In the genomic region with DNA sequence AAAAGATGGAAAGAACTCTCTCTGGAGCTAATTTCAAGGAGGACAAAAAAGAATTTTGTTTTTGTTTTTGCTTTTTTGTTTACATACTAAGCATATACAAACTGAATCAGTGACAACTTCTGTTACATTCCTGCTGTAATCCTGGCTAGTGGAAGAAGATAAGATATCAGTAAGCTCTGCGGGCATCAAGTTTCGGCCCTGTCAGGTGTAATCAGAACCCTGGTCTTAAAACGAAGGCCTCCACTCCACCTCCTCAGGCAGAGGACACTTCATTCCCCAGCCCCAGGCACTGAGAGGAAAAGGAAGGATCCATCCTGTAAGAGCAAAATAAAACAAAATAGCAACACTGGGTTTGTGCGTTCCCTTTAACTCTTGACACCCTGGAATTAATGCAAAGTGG, we compare ENCODE assay signal across 10 cellular contexts.
DNase-seq lines count a peak whose midpoint lies in the region; ATAC-seq and TF ChIP-seq lines count a peak whose summit lies in the region.
"Had no signal": no experiment of that assay in that cellular context is flagged by ENCODE, and none has a peak within 500 bp of the region (broad histone marks: within the 10 kb centered on the region; RNA-seq: fewer than 3 reads in every experiment).

No MANE protein-coding gene starts in this region.

- POLR2A ChIA-PET in RWPE1 (lab: Yijun Ruan, JAX; ENCODE audit: low non-redundant PET) = no interaction called here

- CTCF ChIA-PET in RWPE1 (lab: Yijun Ruan, JAX) = interaction anchor here (0.6 to 1.7 kb wide), 2 partner anchors 10 to 148 kb away, joined by 5 to 17 read pairs; no protein-coding TSS in a partner anchor

- no peaks in the 10 kb centered on the region for H4K20me1 ChIP-seq in fibroblast of lung (ENCODE audit: control insufficient read depth, extremely low read depth, insufficient read depth, low read length)

- H2AFZ ChIP-seq in fibroblast of lung (ENCODE audit: low read length) = no peak overlapping the region

- H3K9me3 ChIP-seq in fibroblast of lung (ENCODE audit: control insufficient read depth, insufficient read depth, low read depth, low read length) (no peaks in the 10 kb centered on the region), psoas muscle (no peaks in the 10 kb centered on the region)

- WGBS in psoas muscle, 3 donors = 8 to 20% (median 20%) methylated on average over 4 of the region's 4 CpGs
- 41 to 46% methylated on average over 4 of the region's 4 CpGs for WGBS in lower leg skin, 2 donors

- H3K4me1 ChIP-seq in fibroblast of lung (ENCODE audit: control insufficient read depth, extremely low read depth, insufficient read depth, low read length) (peaks cover 21% of the 10 kb centered on the region), psoas muscle (peaks cover 35% of the 10 kb centered on the region)

- peak overlapping the region; percentile 42 for H3K4me2 ChIP-seq in fibroblast of lung (ENCODE audit: extremely low read depth, insufficient read depth, low read length)

- H3K27me3 ChIP-seq in fibroblast of lung (ENCODE audit: control insufficient read depth, insufficient read depth, low read length) (no peaks in the 10 kb centered on the region), psoas muscle (ENCODE audit: insufficient read depth in 3 of 3, low read length in 2 of 3) (no peaks in the 10 kb centered on the region)

- H3K4me3 ChIP-seq in fibroblast of lung (replicated peaks in 1 of 4; ENCODE audit: control extremely low read depth in 1 of 4, insufficient read depth in 1 of 4, low read depth in 3 of 4, low read length in 4 of 4) (no peak overlapping the region), psoas muscle (no peak overlapping the region), lower leg skin (ENCODE audit: low read depth, poor library complexity, severe bottlenecking) (no peak overlapping the region)

- DNase-seq in EL (peak; percentile 37), RWPE1 (ENCODE audit: low spot score) (no peak), fibroblast of lung (ENCODE audit: low read depth in 2 of 2) (no peak), psoas muscle (no peak), C1 segment of cervical spinal cord (lab: John Stamatoyannopoulos, UW) (no peak), lower leg skin (ENCODE audit: low spot score in 2 of 2) (no peak)
- DNase-seq in activated effector memory CD4-positive, alpha-beta T cell treated with anti-CD3 and anti-CD28 coated beads, Interleukin-2, amount 50 U/mL, for 16 hours = no peak
- DNase-seq: activated CD4-positive, alpha-beta T cell treated with anti-CD3 and anti-CD28 coated beads, Interleukin-2, amount 10 ng/mL, durations not matched to agents 24 days and 14 days; CD4-positive, alpha-beta T cell had no signal

- H3K36me3 ChIP-seq in fibroblast of lung (ENCODE audit: control insufficient read depth, insufficient read depth, low read length) (no peaks in the 10 kb centered on the region), psoas muscle (ENCODE audit: insufficient read depth in 1 of 2, low read depth in 1 of 2) (no peaks in the 10 kb centered on the region)

- ATAC-seq in psoas muscle = peak in 2 of 4 donors; percentile 49 to 56
- ATAC-seq in GM21423 (IDR thresholded peaks at IDR 0.05; ENCODE audit: unreplicated experiment) = no peak

- no peaks in the 10 kb centered on the region for H3K79me2 ChIP-seq in fibroblast of lung (ENCODE audit: control insufficient read depth, insufficient read depth, low read length)

- H3K27ac ChIP-seq in RWPE1 (peak overlapping the region; percentile 64; the same call in 1 of the 2 replicates), fibroblast of lung (ENCODE audit: insufficient read depth, low read length) (peak overlapping the region; percentile 83), psoas muscle (peak overlapping the region; percentile 65)

- TF ChIP-seq POLR2A in lower leg skin (IDR thresholded peaks at IDR 0.05) = no peak

- no peak overlapping the region for H3K9ac ChIP-seq in fibroblast of lung (ENCODE audit: insufficient read depth, low read length)

- TF ChIP-seq CTCF in RWPE1 (conservative IDR thresholded peaks at IDR 0.05; ENCODE audit: low read depth) = no peak
- TF ChIP-seq CTCF in fibroblast of lung (conservative IDR thresholded peaks at IDR 0.05 in 1 of 2, IDR thresholded peaks at IDR 0.05 in 1 of 2; ENCODE audit: low read depth in 1 of 2, low read length in 2 of 2) = no peak
- TF ChIP-seq CTCF in psoas muscle (IDR thresholded peaks at IDR 0.05) = no peak
- no peak for TF ChIP-seq CTCF in lower leg skin (IDR thresholded peaks at IDR 0.05)

- intact Hi-C loops in psoas muscle (cut with DNase I) (loop anchor here in 1 of 2 donors (2.0 kb wide), 1 partner anchor 90 kb away; a partner anchor contains a TSS), lower leg skin (cut with DNase I; ENCODE audit: low total_unique reads) (no loop called here)
